Comparison of ENCODE assay signal across 16 cellular contexts in the genomic region with DNA sequence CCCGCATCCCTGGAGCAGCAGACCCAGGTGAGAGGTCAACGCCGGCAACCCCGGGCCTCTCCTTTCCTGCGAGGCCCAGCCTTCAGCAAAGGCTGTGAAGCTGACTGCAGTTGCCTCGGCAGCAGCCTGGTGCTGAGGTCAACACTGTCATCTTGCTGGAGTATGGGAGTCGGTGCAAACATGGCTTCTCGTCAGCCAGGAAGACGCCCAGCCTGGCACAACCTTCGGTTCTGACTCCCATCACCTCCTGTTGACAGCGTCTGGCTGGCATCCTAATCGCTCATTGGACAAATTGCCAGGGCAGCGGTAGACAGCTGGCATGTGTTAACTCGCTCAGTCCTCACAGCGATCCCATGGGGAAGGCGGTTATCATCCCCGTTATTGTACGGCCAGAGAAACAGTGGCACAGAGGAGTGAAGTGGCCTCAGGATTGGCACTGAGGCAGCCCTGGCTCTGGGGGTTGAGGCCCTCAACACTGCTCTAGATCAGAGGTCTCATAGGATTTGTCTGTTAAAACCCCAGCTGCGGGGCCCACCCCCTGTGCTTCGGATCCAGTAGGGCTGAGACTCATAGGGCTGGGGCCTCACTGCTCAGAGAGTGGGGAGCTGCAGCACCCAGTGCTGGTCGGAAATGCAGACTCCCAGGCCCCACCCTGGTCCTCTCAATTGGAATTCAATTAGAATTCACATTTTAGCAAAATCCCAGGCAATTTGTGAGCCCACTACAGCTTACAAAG. TPM values are rescaled to one million over a fixed set of nuclear protein-coding genes. Genes with fewer than 3 reads are reported as not detected.
A peak's percentile ranks its signal among the peaks of the same experiment; 100 is the strongest.
DNase-seq lines count a peak whose midpoint lies in the region; ATAC-seq and TF ChIP-seq lines count a peak whose summit lies in the region.
"Had no signal": no experiment of that assay in that cellular context is flagged by ENCODE, and none has a peak within 500 bp of the region (broad histone marks: within the 10 kb centered on the region; RNA-seq: fewer than 3 reads in every experiment).

No MANE protein-coding gene starts in this region.

- no peak for TF ChIP-seq CTCF in foreskin fibroblast (IDR thresholded peaks at IDR 0.05; ENCODE audit: low read depth, low read length)
- TF ChIP-seq CTCF in stomach (IDR thresholded peaks at IDR 0.05), result no peak

- peaks cover 0 to 18% (median 6%) of the 10 kb centered on the region in 4 donors for H3K4me1 ChIP-seq in stomach
- H3K4me1 ChIP-seq: parathyroid adenoma had no signal

- CTCF ChIA-PET in activated naive CD4-positive, alpha-beta T cell treated with anti-CD3 and anti-CD28 coated beads, Interleukin-2, amount 10 ng/mL, durations not matched to agents 7 days and 5 days (lab: Charles Lee), result no interaction called here
- CTCF ChIA-PET in activated CD8-positive, alpha-beta T cell treated with anti-CD3 and anti-CD28 coated beads, Interleukin-2, amount 10 ng/mL, durations not matched to agents 7 days and 5 days (lab: Charles Lee), result interaction anchor here (0.5 kb wide), 1 partner anchor 17 kb away, joined by 3 read pairs; no protein-coding TSS in a partner anchor

- H3K9me3 Mint-ChIP-seq in activated naive CD4-positive, alpha-beta T cell treated with anti-CD3 and anti-CD28 coated beads, Interleukin-2, amount 10 ng/mL, durations not matched to agents 7 days and 5 days, result no peaks in the 10 kb centered on the region
- H3K9me3 Mint-ChIP-seq in activated CD8-positive, alpha-beta T cell treated with anti-CD3 and anti-CD28 coated beads, Interleukin-2, amount 10 ng/mL, durations not matched to agents 7 days and 5 days (ENCODE audit: insufficient read depth), result no peaks in the 10 kb centered on the region
- H3K9me3 Mint-ChIP-seq: HFFc6; stimulated activated naive CD8-positive, alpha-beta T cell treated with anti-CD3 and anti-CD28 coated beads, Interleukin-15, amount 100 ng/mL, for 72 hours; T-helper 1 cell treated with Interleukin-12 subunit alpha and Interleukin-12 subunit beta and Interleukin-4 antibody, amounts not matched to agents 30 μg/mL and 1 μg/mL, for 36 hours had no signal

- intact Hi-C loops in stomach (cut with DNase I; ENCODE audit: low total_unique reads), result no loop called here

- DNase-seq in MG63 (peak; percentile 92), NCI-H446 treated with DMSO at 0.1 percent for 48 hours (lab: John Stamatoyannopoulos, UW) (peak; percentile 98), foreskin fibroblast (peak; percentile 4 to 9), stomach (peak; percentile 20)
- no peak for DNase-seq in stimulated activated naive CD4-positive, alpha-beta T cell treated with Interleukin-2 at 50 U/mL for 16 hours (lab: John Stamatoyannopoulos, UW)
- DNase-seq in activated naive CD4-positive, alpha-beta T cell treated with anti-CD3 and anti-CD28 coated beads, Interleukin-2, amount 10 ng/mL, durations not matched to agents 7 days and 5 days, result no peak
- no peak for DNase-seq in activated CD8-positive, alpha-beta T cell treated with anti-CD3 and anti-CD28 coated beads, Interleukin-2, amount 10 ng/mL, durations not matched to agents 7 days and 5 days
- DNase-seq: Calu3; HFFc6; mesenchymal stem cell; stimulated activated CD4-positive, alpha-beta T cell treated with anti-CD3 and anti-CD28 coated beads, Interleukin-2, amount 100 ng/mL, for 48 hours; stimulated activated naive CD8-positive, alpha-beta T cell treated with anti-CD3 and anti-CD28 coated beads, Interleukin-15, amount 100 ng/mL, for 72 hours had no signal

- 76 to 90% (median 81%) methylated on average over 16 to 21 of the region's 21 CpGs for WGBS in stomach, 5 donors

- H3K36me3 ChIP-seq in MG63, result no peaks in the 10 kb centered on the region
- no peaks in the 10 kb centered on the region for H3K36me3 ChIP-seq in stomach

- no peaks in the 10 kb centered on the region for H3K4me1 Mint-ChIP-seq in activated naive CD4-positive, alpha-beta T cell treated with anti-CD3 and anti-CD28 coated beads, Interleukin-2, amount 10 ng/mL, durations not matched to agents 7 days and 5 days
- no peaks in the 10 kb centered on the region for H3K4me1 Mint-ChIP-seq in activated CD8-positive, alpha-beta T cell treated with anti-CD3 and anti-CD28 coated beads, Interleukin-2, amount 10 ng/mL, durations not matched to agents 7 days and 5 days (ENCODE audit: low read depth)

- H3K9me3 ChIP-seq in MG63, result no peaks in the 10 kb centered on the region
- H3K9me3 ChIP-seq in stomach, result no peaks in the 10 kb centered on the region

- no peak overlapping the region for H3K27ac Mint-ChIP-seq in activated naive CD4-positive, alpha-beta T cell treated with anti-CD3 and anti-CD28 coated beads, Interleukin-2, amount 10 ng/mL, durations not matched to agents 7 days and 5 days
- no peak overlapping the region for H3K27ac Mint-ChIP-seq in activated CD8-positive, alpha-beta T cell treated with anti-CD3 and anti-CD28 coated beads, Interleukin-2, amount 10 ng/mL, durations not matched to agents 7 days and 5 days
- H3K27ac Mint-ChIP-seq: HFFc6; stimulated activated naive CD8-positive, alpha-beta T cell treated with anti-CD3 and anti-CD28 coated beads, Interleukin-15, amount 100 ng/mL, for 72 hours; T-helper 1 cell treated with Interleukin-12 subunit alpha and Interleukin-12 subunit beta and Interleukin-4 antibody, amounts not matched to agents 30 μg/mL and 1 μg/mL, for 36 hours had no signal

- no peak for ATAC-seq in activated CD8-positive, alpha-beta T cell treated with anti-CD3 and anti-CD28 coated beads, Interleukin-2, amount 10 ng/mL, durations not matched to agents 7 days and 5 days
- ATAC-seq in GM21529 (IDR thresholded peaks at IDR 0.05; ENCODE audit: unreplicated experiment), result no peak
- ATAC-seq: GM12878; stimulated activated naive CD8-positive, alpha-beta T cell treated with anti-CD3 and anti-CD28 coated beads, Interleukin-15, amount 100 ng/mL, for 72 hours had no signal

- TF ChIP-seq POLR2A in stomach (IDR thresholded peaks at IDR 0.05), result no peak

- no peak overlapping the region for H3K4me3 ChIP-seq in MG63
- no peak overlapping the region for H3K4me3 ChIP-seq in foreskin fibroblast (ENCODE audit: low read depth in 1 of 2, low read length in 2 of 2)
- H3K4me3 ChIP-seq in stomach, result no peak overlapping the region
- H3K4me3 ChIP-seq: GM12878 had no signal

- H3K36me3 Mint-ChIP-seq in activated naive CD4-positive, alpha-beta T cell treated with anti-CD3 and anti-CD28 coated beads, Interleukin-2, amount 10 ng/mL, durations not matched to agents 7 days and 5 days, result no peaks in the 10 kb centered on the region
- H3K36me3 Mint-ChIP-seq in activated CD8-positive, alpha-beta T cell treated with anti-CD3 and anti-CD28 coated beads, Interleukin-2, amount 10 ng/mL, durations not matched to agents 7 days and 5 days (ENCODE audit: low read depth), result no peaks in the 10 kb centered on the region

- no peaks in the 10 kb centered on the region; the same call in 1 of the 2 replicates for H3K27me3 ChIP-seq in MG63
- no peaks in the 10 kb centered on the region for H3K27me3 ChIP-seq in stomach

- H3K4me3 Mint-ChIP-seq in activated naive CD4-positive, alpha-beta T cell treated with anti-CD3 and anti-CD28 coated beads, Interleukin-2, amount 10 ng/mL, durations not matched to agents 7 days and 5 days, result no peak overlapping the region
- no peak overlapping the region for H3K4me3 Mint-ChIP-seq in activated CD8-positive, alpha-beta T cell treated with anti-CD3 and anti-CD28 coated beads, Interleukin-2, amount 10 ng/mL, durations not matched to agents 7 days and 5 days
- H3K4me3 Mint-ChIP-seq: HFFc6; stimulated activated naive CD8-positive, alpha-beta T cell treated with anti-CD3 and anti-CD28 coated beads, Interleukin-15, amount 100 ng/mL, for 72 hours; T-helper 1 cell treated with Interleukin-12 subunit alpha and Interleukin-12 subunit beta and Interleukin-4 antibody, amounts not matched to agents 30 μg/mL and 1 μg/mL, for 36 hours had no signal

- H3K27ac ChIP-seq in stomach, result no peak overlapping the region
- H3K27ac ChIP-seq: parathyroid adenoma had no signal

- POLR2A ChIA-PET in activated CD8-positive, alpha-beta T cell treated with anti-CD3 and anti-CD28 coated beads, Interleukin-2, amount 10 ng/mL, durations not matched to agents 7 days and 5 days (lab: Charles Lee), result no interaction called here

- peaks cover 28% of the 10 kb centered on the region for H3K27me3 Mint-ChIP-seq in activated naive CD4-positive, alpha-beta T cell treated with anti-CD3 and anti-CD28 coated beads, Interleukin-2, amount 10 ng/mL, durations not matched to agents 7 days and 5 days
- H3K27me3 Mint-ChIP-seq in activated CD8-positive, alpha-beta T cell treated with anti-CD3 and anti-CD28 coated beads, Interleukin-2, amount 10 ng/mL, durations not matched to agents 7 days and 5 days (ENCODE audit: low read depth), result peaks cover 9% of the 10 kb centered on the region
- H3K27me3 Mint-ChIP-seq: stimulated activated naive CD8-positive, alpha-beta T cell treated with anti-CD3 and anti-CD28 coated beads, Interleukin-15, amount 100 ng/mL, for 72 hours had no signal

- no peak for TF ChIP-seq EP300 in stomach (IDR thresholded peaks at IDR 0.05)

RNA-seq across cellular contexts. Expression of gene TP53I11, which starts 39.3 kb away (rescaled TPM):
- total RNA-seq in MG63 (2014; rRNA removed; shearing (Covaris generic); ENCODE audit: low replicate concordance), result 25.3 and 43.3 TPM in 2 replicates
- 100 to 1,000 TPM in 1 of 5 donors, 10 to 100 TPM in 4; 27.2 to 155 (median 31.6) TPM for total RNA-seq in stomach
- 10 to 100 TPM; 12.4 to 27.1 (median 18.5) TPM for polyA plus RNA-seq in stomach
- 1 to 10 TPM; 1.4 to 2.5 TPM for total RNA-seq in activated CD8-positive, alpha-beta T cell treated with anti-CD3 and anti-CD28 coated beads, Interleukin-2, amount 10 ng/mL, durations not matched to agents 7 days and 5 days

Comparison
In these comparisons a context has a peak if more than half of its experiments do, and no peak if none do; other contexts are left out.
1. DNase-seq: peak in MG63 (single experiment), NCI-H446 treated with DMSO at 0.1 percent for 48 hours (single experiment), foreskin fibroblast (2 of 2) and stomach (single experiment); none in stimulated activated naive CD4-positive, alpha-beta T cell treated with Interleukin-2 at 50 U/mL for 16 hours (single experiment), activated naive CD4-positive, alpha-beta T cell treated with anti-CD3 and anti-CD28 coated beads, Interleukin-2, amount 10 ng/mL, durations not matched to agents 7 days and 5 days (single experiment) and activated CD8-positive, alpha-beta T cell treated with anti-CD3 and anti-CD28 coated beads, Interleukin-2, amount 10 ng/mL, durations not matched to agents 7 days and 5 days (single experiment).